Comparison of ENCODE assay signal across 35 cellular contexts in genomic region chr2:165157160-165157559, GRCh38. TPM values are rescaled to one million over a fixed set of nuclear protein-coding genes. Genes with fewer than 3 reads are reported as not detected.
"Had no signal": no experiment of that assay in that cellular context is flagged by ENCODE, and none has a peak within 500 bp of the region (broad histone marks: within the 10 kb centered on the region; RNA-seq: fewer than 3 reads in every experiment).

No MANE protein-coding gene starts in this region.

- DNase-seq: Karpas-422, Kasumi-1, MG63, MM.1S, MV-4-11, NCI-H1048, NCI-H1092, NCI-H1092 treated with DMSO at 0.1 percent for 48 hours, NCI-H1105, NCI-H1105 treated with DMSO at 0.1 percent for 48 hours, NCI-H1417, NCI-H1417 treated with DMSO at 0.1 percent for 48 hours, NCI-H1436, NCI-H1436 treated with DMSO at 0.1 percent for 48 hours, NCI-H146, NCI-H1694, NCI-H1694 treated with DMSO at 0.1 percent for 48 hours, NCI-H187, NCI-H1930, NCI-H2029, NCI-H2029 treated with DMSO at 0.1 percent for 48 hours, NCI-H2081, NCI-H2081 treated with DMSO at 0.1 percent for 48 hours, NCI-H2107, NCI-H2171, NCI-H2171 treated with DMSO at 0.1 percent for 48 hours, NCI-H2227 treated with DMSO at 0.1 percent for 48 hours, NCI-H226, NCI-H345, NCI-H446, NCI-H446 treated with DMSO at 0.1 percent for 48 hours, NCI-H510A, NCI-H510A treated with DMSO at 0.1 percent for 48 hours, NCI-H524 had no signal

- H3K27me3 ChIP-seq: MG63 had no signal

- H3K4me3 ChIP-seq: MG63 had no signal

RNA-seq across cellular contexts. Expression of gene SCN3A, which starts 46.7 kb away (rescaled TPM):
- total RNA-seq: MCF 10A had no signal
